16 cellular contexts compared by ENCODE assay signal in genomic region chr1:153636312-153636711, GRCh38. TPM values are rescaled to one million over a fixed set of nuclear protein-coding genes. Genes with fewer than 3 reads are reported as not detected.
DNase-seq lines count a peak whose midpoint lies in the region; ATAC-seq and TF ChIP-seq lines count a peak whose summit lies in the region.
"Had no signal": no experiment of that assay in that cellular context is flagged by ENCODE, and none has a peak within 500 bp of the region (broad histone marks: within the 10 kb centered on the region; RNA-seq: fewer than 3 reads in every experiment).

No MANE protein-coding gene starts in this region.

- H3K27ac ChIP-seq in OCI-LY1 (ENCODE audit: low read depth, low read length, poor library complexity, severe bottlenecking) (peak overlapping the region; percentile 99), esophagus (ENCODE audit: low read depth in 2 of 2, low read length in 1 of 2) (peak overlapping the region; percentile 14 to 42)

- peak overlapping the region; percentile 100 for H3K27ac Mint-ChIP-seq in activated CD4-positive, alpha-beta memory T cell treated with anti-CD3 and anti-CD28 coated beads for 36 hours
- no peak overlapping the region for H3K27ac Mint-ChIP-seq in activated CD4-positive, alpha-beta memory T cell treated with anti-CD3 and anti-CD28 coated beads, Interleukin-2, amount 10 ng/mL, durations not matched to agents 7 days and 5 days

- H3K4me1 ChIP-seq in OCI-LY1 (ENCODE audit: insufficient read depth, low read length, severe bottlenecking) (peaks cover 17% of the 10 kb centered on the region), esophagus (ENCODE audit: control insufficient read depth in 2 of 2, insufficient read depth in 2 of 2, low read length in 1 of 2) (peaks cover 0 to 4% of the 10 kb centered on the region in 2 donors)

- peak overlapping the region; percentile 92 for H3K4me3 Mint-ChIP-seq in activated CD4-positive, alpha-beta memory T cell treated with anti-CD3 and anti-CD28 coated beads for 36 hours
- H3K4me3 Mint-ChIP-seq in activated CD4-positive, alpha-beta memory T cell treated with anti-CD3 and anti-CD28 coated beads, Interleukin-2, amount 10 ng/mL, durations not matched to agents 7 days and 5 days, result no peak overlapping the region

- no peaks in the 10 kb centered on the region for H3K9me3 Mint-ChIP-seq in activated CD4-positive, alpha-beta memory T cell treated with anti-CD3 and anti-CD28 coated beads for 36 hours
- no peaks in the 10 kb centered on the region for H3K9me3 Mint-ChIP-seq in activated CD4-positive, alpha-beta memory T cell treated with anti-CD3 and anti-CD28 coated beads, Interleukin-2, amount 10 ng/mL, durations not matched to agents 7 days and 5 days

- peaks cover 41% of the 10 kb centered on the region for H3K36me3 Mint-ChIP-seq in activated CD4-positive, alpha-beta memory T cell treated with anti-CD3 and anti-CD28 coated beads for 36 hours
- H3K36me3 Mint-ChIP-seq in activated CD4-positive, alpha-beta memory T cell treated with anti-CD3 and anti-CD28 coated beads, Interleukin-2, amount 10 ng/mL, durations not matched to agents 7 days and 5 days (ENCODE audit: low read depth), result peaks cover 62% of the 10 kb centered on the region

- intact Hi-C loops in activated CD4-positive, alpha-beta memory T cell treated with anti-CD3 and anti-CD28 coated beads for 36 hours (cut with micrococcal nuclease), result loop anchor here (10.0 kb wide), 1 partner anchor 102 kb away; the partner anchor contains the start of gene S100A6
- intact Hi-C loops in sciatic nerve (cut with DNase I), result no loop called here

- H3K27me3 ChIP-seq in OCI-LY1 (ENCODE audit: insufficient read depth, low read length) (no peaks in the 10 kb centered on the region), esophagus (ENCODE audit: control insufficient read depth in 1 of 2, insufficient read depth in 2 of 2, low read length in 2 of 2) (no peaks in the 10 kb centered on the region)
- H3K27me3 ChIP-seq: thyroid gland had no signal

- WGBS in esophagus, 2 donors, result 93 to 95% methylated on average over 9 of the region's 9 CpGs

- CTCF ChIA-PET in activated CD4-positive, alpha-beta memory T cell treated with anti-CD3 and anti-CD28 coated beads for 36 hours (lab: Charles Lee), result interaction anchor here (2.3 to 3.1 kb wide), 2 partner anchors 104 to 126 kb away, joined by 9 to 23 read pairs; no protein-coding TSS in a partner anchor
- CTCF ChIA-PET in activated CD4-positive, alpha-beta memory T cell treated with anti-CD3 and anti-CD28 coated beads, Interleukin-2, amount 10 ng/mL, durations not matched to agents 7 days and 5 days (lab: Charles Lee), result no interaction called here

- no peaks in the 10 kb centered on the region for H4K20me1 ChIP-seq in OCI-LY1 (ENCODE audit: insufficient read depth, low read length)

- no peak for DNase-seq in activated CD4-positive, alpha-beta memory T cell treated with anti-CD3 and anti-CD28 coated beads for 36 hours
- no peak for DNase-seq in activated CD4-positive, alpha-beta memory T cell treated with anti-CD3 and anti-CD28 coated beads, Interleukin-2, amount 10 ng/mL, durations not matched to agents 7 days and 5 days
- DNase-seq in sciatic nerve (ENCODE audit: low spot score) (peak; percentile 48), 8988T (no peak)
- DNase-seq: ACHN; activated CD4-positive, alpha-beta T cell treated with anti-CD3 and anti-CD28 coated beads, Interleukin-2, amount 50 U/mL, for 48 hours; effector memory CD4-positive, alpha-beta T cell; KG1; NCI-H2029; thyroid gland had no signal

- peak overlapping the region; percentile 81 for H3K4me3 ChIP-seq in OCI-LY1 (ENCODE audit: low read depth, low read length, poor library complexity, severe bottlenecking)
- no peak overlapping the region for H3K4me3 ChIP-seq in esophagus (ENCODE audit: low read depth in 1 of 2, low read length in 2 of 2)
- H3K4me3 ChIP-seq: thyroid gland had no signal

- H3K36me3 ChIP-seq in OCI-LY1 (ENCODE audit: insufficient read depth, low read length) (peaks cover 59% of the 10 kb centered on the region), esophagus (ENCODE audit: control insufficient read depth in 2 of 2, insufficient read depth in 2 of 2, low read length in 1 of 2) (peaks cover 10 to 24% of the 10 kb centered on the region in 2 donors)

- H3K27me3 Mint-ChIP-seq in activated CD4-positive, alpha-beta memory T cell treated with anti-CD3 and anti-CD28 coated beads for 36 hours, result no peaks in the 10 kb centered on the region
- H3K27me3 Mint-ChIP-seq in activated CD4-positive, alpha-beta memory T cell treated with anti-CD3 and anti-CD28 coated beads, Interleukin-2, amount 10 ng/mL, durations not matched to agents 7 days and 5 days, result no peaks in the 10 kb centered on the region

- H3K9me3 ChIP-seq in OCI-LY1 (ENCODE audit: low read length) (no peaks in the 10 kb centered on the region), esophagus (ENCODE audit: control insufficient read depth in 2 of 2, insufficient read depth in 1 of 2, low read depth in 1 of 2, low read length in 1 of 2) (no peaks in the 10 kb centered on the region)
- H3K9me3 ChIP-seq: thyroid gland had no signal

- TF ChIP-seq CTCF in OCI-LY1 (IDR thresholded peaks at IDR 0.05; ENCODE audit: low read length), result no peak

- peaks cover 6% of the 10 kb centered on the region; the same call in 1 of the 2 replicates for H3K79me2 ChIP-seq in OCI-LY1 (ENCODE audit: insufficient read depth, low read length)

- peak overlapping the region; percentile 65; the same call in 1 of the 2 replicates for H3K4me2 ChIP-seq in OCI-LY1 (ENCODE audit: low read length)

- ATAC-seq in sciatic nerve (no peak), HG03432 (IDR thresholded peaks at IDR 0.05; ENCODE audit: unreplicated experiment) (no peak), HG03108 (IDR thresholded peaks at IDR 0.05; ENCODE audit: unreplicated experiment) (no peak)

- H3F3A ChIP-seq in OCI-LY1 (ENCODE audit: insufficient read depth, low read length), result no peaks in the 10 kb centered on the region

- H3K9me2 ChIP-seq in OCI-LY1 (ENCODE audit: low read depth, low read length), result no peaks in the 10 kb centered on the region

- peaks cover 50% of the 10 kb centered on the region for H3K4me1 Mint-ChIP-seq in activated CD4-positive, alpha-beta memory T cell treated with anti-CD3 and anti-CD28 coated beads for 36 hours (ENCODE audit: low read depth)
- peaks cover 52% of the 10 kb centered on the region for H3K4me1 Mint-ChIP-seq in activated CD4-positive, alpha-beta memory T cell treated with anti-CD3 and anti-CD28 coated beads, Interleukin-2, amount 10 ng/mL, durations not matched to agents 7 days and 5 days

- POLR2A ChIA-PET in activated CD4-positive, alpha-beta memory T cell treated with anti-CD3 and anti-CD28 coated beads for 36 hours (lab: Charles Lee), result interaction anchor here (3.1 kb wide), 1 partner anchor 35 kb away, joined by 19 read pairs; the partner anchor contains the start of gene ILF2
- POLR2A ChIA-PET in activated CD4-positive, alpha-beta memory T cell treated with anti-CD3 and anti-CD28 coated beads, Interleukin-2, amount 10 ng/mL, durations not matched to agents 7 days and 5 days (lab: Charles Lee), result interaction anchor here (3.1 kb wide), 1 partner anchor 32 kb away, joined by 29 read pairs; no protein-coding TSS in a partner anchor

- H2AFZ ChIP-seq in OCI-LY1 (ENCODE audit: low read length), result no peak overlapping the region

- H3K9ac ChIP-seq in OCI-LY1 (ENCODE audit: low read length), result no peak overlapping the region; the same call in 1 of the 2 replicates

RNA-seq across cellular contexts. Expression of gene CHTOP, which starts 2.4 kb away (rescaled TPM):
- total RNA-seq in activated CD4-positive, alpha-beta memory T cell treated with anti-CD3 and anti-CD28 coated beads for 36 hours, result 10 to 100 TPM; 92.5 to 94.7 TPM
- 10 to 100 TPM; 84.7 to 87.1 TPM for total RNA-seq in activated CD4-positive, alpha-beta memory T cell treated with anti-CD3 and anti-CD28 coated beads, Interleukin-2, amount 10 ng/mL, durations not matched to agents 7 days and 5 days
- 10 to 100 TPM; 41.6 to 45.5 TPM for polyA plus RNA-seq in esophagus
- 66.3 TPM for total RNA-seq in sciatic nerve

RNA-seq across cellular contexts. Expression of gene S100A1, which starts 8.1 kb away (rescaled TPM):
- not detected for total RNA-seq in activated CD4-positive, alpha-beta memory T cell treated with anti-CD3 and anti-CD28 coated beads for 36 hours
- not detected for total RNA-seq in activated CD4-positive, alpha-beta memory T cell treated with anti-CD3 and anti-CD28 coated beads, Interleukin-2, amount 10 ng/mL, durations not matched to agents 7 days and 5 days
- 1 to 10 TPM in 1 of 2 donors, under 1 TPM in 1; 0.93 to 2.3 TPM for polyA plus RNA-seq in esophagus
- total RNA-seq in sciatic nerve, result 99.7 TPM
- total RNA-seq: pulmonary artery endothelial cell had no signal

RNA-seq across cellular contexts. Expression of gene S100A13, which starts 9.0 kb away (rescaled TPM):
- total RNA-seq in activated CD4-positive, alpha-beta memory T cell treated with anti-CD3 and anti-CD28 coated beads for 36 hours, result 10 to 100 TPM; 11.6 to 13.6 TPM
- 1 to 10 TPM; 6.1 TPM for total RNA-seq in activated CD4-positive, alpha-beta memory T cell treated with anti-CD3 and anti-CD28 coated beads, Interleukin-2, amount 10 ng/mL, durations not matched to agents 7 days and 5 days
- 100 to 1,000 TPM in 1 of 2 donors, 10 to 100 TPM in 1; 74.3 to 122 TPM for polyA plus RNA-seq in esophagus
- total RNA-seq in sciatic nerve, result 112 TPM

RNA-seq across cellular contexts. Expression of gene S100A14, which starts 20.2 kb away (rescaled TPM):
- total RNA-seq in activated CD4-positive, alpha-beta memory T cell treated with anti-CD3 and anti-CD28 coated beads for 36 hours, result under 1 TPM; 0.26 to 0.46 TPM
- total RNA-seq in activated CD4-positive, alpha-beta memory T cell treated with anti-CD3 and anti-CD28 coated beads, Interleukin-2, amount 10 ng/mL, durations not matched to agents 7 days and 5 days, result not detected
- polyA plus RNA-seq in esophagus, result 1,000 to 10,000 TPM; 2,532 to 3,167 TPM
- 0.49 TPM for total RNA-seq in sciatic nerve
- total RNA-seq: aorta had no signal

RNA-seq across cellular contexts. Expression of gene SNAPIN, which starts 22.2 kb away (rescaled TPM):
- 10 to 100 TPM; 31.3 to 32.1 TPM for total RNA-seq in activated CD4-positive, alpha-beta memory T cell treated with anti-CD3 and anti-CD28 coated beads for 36 hours
- 10 to 100 TPM; 35.0 to 35.6 TPM for total RNA-seq in activated CD4-positive, alpha-beta memory T cell treated with anti-CD3 and anti-CD28 coated beads, Interleukin-2, amount 10 ng/mL, durations not matched to agents 7 days and 5 days
- polyA plus RNA-seq in esophagus, result 10 to 100 TPM; 20.0 to 35.3 TPM
- 30.2 TPM for total RNA-seq in sciatic nerve

Comparison
In these comparisons a context has a peak if more than half of its experiments do, and no peak if none do; other contexts are left out.
1. RNA of gene S100A1, which starts 8.1 kb away (total RNA-seq): 99.7 TPM in sciatic nerve (single experiment); not detected in activated CD4-positive, alpha-beta memory T cell treated with anti-CD3 and anti-CD28 coated beads for 36 hours and not detected in activated CD4-positive, alpha-beta memory T cell treated with anti-CD3 and anti-CD28 coated beads, Interleukin-2, amount 10 ng/mL, durations not matched to agents 7 days and 5 days; every median in the first group is over 100 times any median in the second.